1 cellular context compared by ENCODE assay signal in the genomic region with DNA sequence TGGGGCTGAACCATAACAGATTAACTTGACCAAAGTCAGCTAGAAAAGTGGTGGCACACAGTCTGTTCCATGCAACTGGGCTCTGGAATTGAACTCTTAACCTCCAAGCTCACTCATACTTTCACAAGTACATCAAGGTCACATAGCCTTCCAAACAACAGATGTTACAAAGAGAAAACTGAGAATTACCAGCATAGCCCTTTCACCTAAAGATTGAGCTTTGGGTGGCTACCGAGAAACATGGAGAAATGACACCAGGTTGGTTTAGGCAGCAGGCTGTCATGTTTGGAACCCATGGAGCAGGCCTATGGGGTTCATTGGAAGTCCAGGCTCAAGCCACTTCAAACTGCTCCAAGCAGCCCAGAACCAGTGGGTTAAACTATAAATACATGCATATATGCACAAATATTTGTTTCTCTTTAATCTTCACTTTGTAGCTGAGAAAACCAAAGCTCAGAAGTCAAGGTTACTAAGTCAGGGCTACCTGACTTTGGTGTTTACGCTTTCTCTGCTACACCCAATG.
TF ChIP-seq lines count a peak whose summit lies in the region.

No MANE protein-coding gene starts in this region.

TF ChIP-seq in HepG2, 621 proteins besides CTCF, POLR2A, EP300 and RAD21 (continued from another document and continues in another):
- peak; percentile 60; the same call in 1 of the 2 replicates for TF ChIP-seq AHDC1 (CRISPR knock-in tag; IDR thresholded peaks at IDR 0.05; ENCODE audit: borderline replicate concordance)
- no peak for TF ChIP-seq ZNF160 (CRISPR knock-in tag; IDR thresholded peaks at IDR 0.05)
- peak; percentile 88; the same call in 1 of the 2 replicates for TF ChIP-seq ZNF644 (CRISPR knock-in tag; IDR thresholded peaks at IDR 0.05; ENCODE audit: low read depth)
- TF ChIP-seq, protein P1, sequence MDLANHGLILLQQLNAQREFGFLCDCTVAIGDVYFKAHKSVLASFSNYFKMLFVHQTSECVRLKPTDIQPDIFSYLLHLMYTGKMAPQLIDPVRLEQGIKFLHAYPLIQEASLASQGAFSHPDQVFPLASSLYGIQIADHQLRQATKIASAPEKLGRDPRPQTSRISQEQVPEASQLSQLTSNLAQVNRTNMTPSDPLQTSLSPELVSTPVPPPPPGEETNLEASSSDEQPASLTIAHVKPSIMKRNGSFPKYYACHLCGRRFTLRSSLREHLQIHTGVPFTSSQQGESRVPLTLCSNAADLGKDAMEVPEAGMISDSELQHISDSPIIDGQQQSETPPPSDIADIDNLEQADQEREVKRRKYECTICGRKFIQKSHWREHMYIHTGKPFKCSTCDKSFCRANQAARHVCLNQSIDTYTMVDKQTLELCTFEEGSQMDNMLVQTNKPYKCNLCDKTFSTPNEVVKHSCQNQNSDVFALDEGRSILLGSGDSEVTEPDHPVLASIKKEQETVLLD (CRISPR knock-in tag; IDR thresholded peaks at IDR 0.05; ENCODE audit: low read depth) = no peak
- TF ChIP-seq, protein P2, sequence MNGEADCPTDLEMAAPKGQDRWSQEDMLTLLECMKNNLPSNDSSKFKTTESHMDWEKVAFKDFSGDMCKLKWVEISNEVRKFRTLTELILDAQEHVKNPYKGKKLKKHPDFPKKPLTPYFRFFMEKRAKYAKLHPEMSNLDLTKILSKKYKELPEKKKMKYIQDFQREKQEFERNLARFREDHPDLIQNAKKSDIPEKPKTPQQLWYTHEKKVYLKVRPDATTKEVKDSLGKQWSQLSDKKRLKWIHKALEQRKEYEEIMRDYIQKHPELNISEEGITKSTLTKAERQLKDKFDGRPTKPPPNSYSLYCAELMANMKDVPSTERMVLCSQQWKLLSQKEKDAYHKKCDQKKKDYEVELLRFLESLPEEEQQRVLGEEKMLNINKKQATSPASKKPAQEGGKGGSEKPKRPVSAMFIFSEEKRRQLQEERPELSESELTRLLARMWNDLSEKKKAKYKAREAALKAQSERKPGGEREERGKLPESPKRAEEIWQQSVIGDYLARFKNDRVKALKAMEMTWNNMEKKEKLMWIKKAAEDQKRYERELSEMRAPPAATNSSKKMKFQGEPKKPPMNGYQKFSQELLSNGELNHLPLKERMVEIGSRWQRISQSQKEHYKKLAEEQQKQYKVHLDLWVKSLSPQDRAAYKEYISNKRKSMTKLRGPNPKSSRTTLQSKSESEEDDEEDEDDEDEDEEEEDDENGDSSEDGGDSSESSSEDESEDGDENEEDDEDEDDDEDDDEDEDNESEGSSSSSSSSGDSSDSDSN (CRISPR knock-in tag; IDR thresholded peaks at IDR 0.05) = no peak
- TF ChIP-seq KDM4B (CRISPR knock-in tag; IDR thresholded peaks at IDR 0.05) = no peak
- no peak for TF ChIP-seq HNF1A (IDR thresholded peaks at IDR 0.05; ENCODE audit: low read depth)
- TF ChIP-seq HNF1A (CRISPR knock-in tag; IDR thresholded peaks at IDR 0.05; ENCODE audit: borderline replicate concordance) = no peak
- no peak for TF ChIP-seq FOXC1 (CRISPR knock-in tag; IDR thresholded peaks at IDR 0.05; ENCODE audit: borderline replicate concordance)
- TF ChIP-seq HNF4G (IDR thresholded peaks at IDR 0.05; ENCODE audit: borderline replicate concordance, low read depth, low read length) = peak; percentile 22; the same call in 1 of the 2 replicates
- TF ChIP-seq HNF4G (CRISPR knock-in tag; IDR thresholded peaks at IDR 0.05; ENCODE audit: borderline replicate concordance, low read depth) = no peak
- TF ChIP-seq ZNF318 (CRISPR knock-in tag; IDR thresholded peaks at IDR 0.05) = no peak
- TF ChIP-seq PHF21A (CRISPR knock-in tag; IDR thresholded peaks at IDR 0.05) = 0 out of 2 replicates have a peak, but pooled peaks have one; percentile 16
- no peak for TF ChIP-seq XRCC5 (optimal IDR thresholded peaks at IDR 0.05; ENCODE audit: low read length)
- TF ChIP-seq MTF2 (CRISPR knock-in tag; IDR thresholded peaks at IDR 0.05; ENCODE audit: borderline replicate concordance) = no peak
- TF ChIP-seq ONECUT2 (CRISPR knock-in tag; IDR thresholded peaks at IDR 0.05) = no peak
- no peak for TF ChIP-seq ZFP36 (IDR thresholded peaks at IDR 0.05; ENCODE audit: borderline replicate concordance, low read depth, low read length, partially characterized antibody)
- TF ChIP-seq THRA (CRISPR knock-in tag; IDR thresholded peaks at IDR 0.05; ENCODE audit: borderline replicate concordance) = 0 out of 2 replicates have a peak, but pooled peaks have one; percentile 14
- no peak for TF ChIP-seq GPBP1L1 (CRISPR knock-in tag; IDR thresholded peaks at IDR 0.05)
- no peak for TF ChIP-seq ZNF430 (CRISPR knock-in tag; IDR thresholded peaks at IDR 0.05)
- TF ChIP-seq ETV6 (CRISPR knock-in tag; conservative IDR thresholded peaks at IDR 0.05) = no peak
- TF ChIP-seq ZNF75D (CRISPR knock-in tag; IDR thresholded peaks at IDR 0.05; ENCODE audit: borderline replicate concordance) = no peak
- TF ChIP-seq SALL1 (CRISPR knock-in tag; IDR thresholded peaks at IDR 0.05) = peak; percentile 84
- no peak for TF ChIP-seq ZFP82 (CRISPR knock-in tag; IDR thresholded peaks at IDR 0.05; ENCODE audit: borderline replicate concordance)
- no peak for TF ChIP-seq ZFX (CRISPR knock-in tag; IDR thresholded peaks at IDR 0.05; ENCODE audit: low read depth)
